In genomic region chr16:78584991-78585390, GRCh38 we compare ENCODE assay signal across 23 cellular contexts.
"Had no signal": no experiment of that assay in that cellular context is flagged by ENCODE, and none has a peak within 500 bp of the region (broad histone marks: within the 10 kb centered on the region; RNA-seq: fewer than 3 reads in every experiment).

No MANE protein-coding gene starts in this region.

- H3K9me3 Mint-ChIP-seq: effector memory CD8-positive, alpha-beta T cell; memory B cell; mesothelial cell of epicardium; natural killer cell; stimulated activated memory B cell treated with anti-CD40 and anti-IgM and Interleukin-4, amounts not matched to agents 10 μg/mL and 1 μg/mL and 100 μg/mL, for 72 hours had no signal

- H3K27me3 ChIP-seq: gastrocnemius medialis, pancreas, right lobe of liver, testis, tibial artery, upper lobe of right lung, uterus had no signal

- H3K4me3 Mint-ChIP-seq: effector memory CD8-positive, alpha-beta T cell; memory B cell; mesothelial cell of epicardium; natural killer cell; stimulated activated memory B cell treated with anti-CD40 and anti-IgM and Interleukin-4, amounts not matched to agents 10 μg/mL and 1 μg/mL and 100 μg/mL, for 72 hours had no signal

- H3K27me3 Mint-ChIP-seq: effector memory CD8-positive, alpha-beta T cell; memory B cell; stimulated activated memory B cell treated with anti-CD40 and anti-IgM and Interleukin-4, amounts not matched to agents 10 μg/mL and 1 μg/mL and 100 μg/mL, for 72 hours had no signal

- H3K27ac ChIP-seq: coronary artery, gastrocnemius medialis, pancreas, right lobe of liver, testis, tibial artery, upper lobe of right lung, uterus had no signal

- H3K36me3 Mint-ChIP-seq: mesothelial cell of epicardium; natural killer cell; stimulated activated memory B cell treated with anti-CD40 and anti-IgM and Interleukin-4, amounts not matched to agents 10 μg/mL and 1 μg/mL and 100 μg/mL, for 72 hours had no signal

- H3K4me3 ChIP-seq: coronary artery, gastrocnemius medialis, lung, pancreas, right lobe of liver, testis, tibial artery, upper lobe of right lung, uterus had no signal

- H3K9me3 ChIP-seq: gastrocnemius medialis, pancreas, right lobe of liver, testis, tibial artery, upper lobe of right lung, uterus had no signal

- H3K27ac Mint-ChIP-seq: effector memory CD8-positive, alpha-beta T cell; memory B cell; mesothelial cell of epicardium; natural killer cell; stimulated activated memory B cell treated with anti-CD40 and anti-IgM and Interleukin-4, amounts not matched to agents 10 μg/mL and 1 μg/mL and 100 μg/mL, for 72 hours had no signal

- DNase-seq: dermis blood vessel endothelial cell; effector memory CD8-positive, alpha-beta T cell; foreskin fibroblast; gastrocnemius medialis; head of caudate nucleus; kidney; natural killer cell; occipital lobe; pancreas; right lobe of liver; stimulated activated CD4-positive, alpha-beta T cell treated with anti-CD3 and anti-CD28 coated beads, Interleukin-2, amount 100 ng/mL, for 24 hours; stimulated activated CD4-positive, alpha-beta T cell treated with anti-CD3 and anti-CD28 coated beads, Interleukin-4, amount 100 ng/mL, for 24 hours; stimulated activated naive CD8-positive, alpha-beta T cell treated with anti-CD3 and anti-CD28 coated beads, Interleukin-15, Interleukin-2, amounts not matched to agents 100 U/mL and 50 U/mL, for 24 hours; substantia nigra; testis; tibial artery; upper lobe of right lung; uterus had no signal

- H3K4me1 ChIP-seq: gastrocnemius medialis, pancreas, right lobe of liver, testis, tibial artery, upper lobe of right lung, uterus had no signal

- H3K4me1 Mint-ChIP-seq: memory B cell; mesothelial cell of epicardium; natural killer cell; stimulated activated memory B cell treated with anti-CD40 and anti-IgM and Interleukin-4, amounts not matched to agents 10 μg/mL and 1 μg/mL and 100 μg/mL, for 72 hours had no signal

- H3K36me3 ChIP-seq: gastrocnemius medialis, pancreas, right lobe of liver, tibial artery, upper lobe of right lung, uterus had no signal
